7 cellular contexts compared by ENCODE assay signal in the genomic region with DNA sequence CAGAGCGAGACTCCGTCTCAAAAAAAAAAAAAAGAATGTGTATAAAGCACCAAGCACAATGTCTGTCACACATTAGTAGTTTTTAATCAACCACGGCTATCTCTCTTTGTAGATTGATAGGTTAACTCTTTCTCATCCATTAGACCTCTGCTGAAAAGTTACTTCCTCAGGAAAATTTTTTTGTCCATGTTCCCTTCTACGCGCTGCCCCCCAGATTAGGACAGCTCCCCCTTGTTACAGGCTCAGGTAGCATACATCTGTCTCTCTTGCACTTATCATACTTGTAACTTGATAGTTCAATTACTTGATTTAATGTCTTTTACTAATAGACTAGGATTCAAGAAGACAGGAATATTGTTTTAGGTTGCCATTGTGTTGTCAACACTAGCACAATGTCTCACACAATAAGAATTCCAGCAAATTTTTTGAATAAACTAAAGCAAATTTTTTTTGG. TPM values are rescaled to one million over a fixed set of nuclear protein-coding genes. Genes with fewer than 3 reads are reported as not detected.
A peak's percentile ranks its signal among the peaks of the same experiment; 100 is the strongest.
DNase-seq lines count a peak whose midpoint lies in the region; ATAC-seq and TF ChIP-seq lines count a peak whose summit lies in the region.

No MANE protein-coding gene starts in this region.

- H3K27me3 Mint-ChIP-seq in neural progenitor cell (ENCODE audit: insufficient read depth, low read depth) = peaks cover 2% of the 10 kb centered on the region

- no peak for TF ChIP-seq EP300 in esophagus muscularis mucosa (IDR thresholded peaks at IDR 0.05)

- TF ChIP-seq POLR2A in NB4 (IDR thresholded peaks at IDR 0.05; ENCODE audit: extremely low read depth, insufficient read length) (no peak), esophagus muscularis mucosa (IDR thresholded peaks at IDR 0.05; ENCODE audit: low read depth) (no peak)

- H3K9me3 Mint-ChIP-seq in neural progenitor cell = no peaks in the 10 kb centered on the region

- peaks cover 53% of the 10 kb centered on the region for H3K79me2 ChIP-seq in neural progenitor cell (ENCODE audit: low read depth)

- H3K4me1 Mint-ChIP-seq in neural progenitor cell = peaks cover 11% of the 10 kb centered on the region

- no peak overlapping the region for H3K27ac ChIP-seq in neural progenitor cell
- H3K27ac ChIP-seq in esophagus muscularis mucosa (replicated peaks in 1 of 4) = no peak overlapping the region

- WGBS in esophagus muscularis mucosa = 73% methylated on average over 5 of the region's 5 CpGs

- peaks cover 9% of the 10 kb centered on the region for H3K36me3 ChIP-seq in neural progenitor cell
- H3K36me3 ChIP-seq in esophagus muscularis mucosa = peaks cover 0 to 17% (median 8%) of the 10 kb centered on the region in 4 donors

- H3K4me2 ChIP-seq in neural progenitor cell = peak overlapping the region; percentile 87

- TF ChIP-seq CTCF in NB4 (IDR thresholded peaks at IDR 0.05; ENCODE audit: low read depth, low read length) = no peak
- no peak for TF ChIP-seq CTCF in neural progenitor cell (IDR thresholded peaks at IDR 0.05)
- no peak for TF ChIP-seq CTCF in esophagus muscularis mucosa (IDR thresholded peaks at IDR 0.05)

- intact Hi-C loops in esophagus muscularis mucosa (cut with DNase I) = loop anchor here (5.0 to 10.0 kb wide), 3 partner anchors 280 to 1100 kb away; a partner anchor contains a TSS

- no peaks in the 10 kb centered on the region for H3F3A ChIP-seq in neural progenitor cell (ENCODE audit: low read depth)

- H3K9ac ChIP-seq in neural progenitor cell = peak overlapping the region; percentile 89

- peaks cover 18% of the 10 kb centered on the region for H4K20me1 ChIP-seq in neural progenitor cell (ENCODE audit: low read depth)

- DNase-seq in EL (peak; percentile 21), NB4 (ENCODE audit: low read depth) (no peak), dermis blood vessel endothelial cell (peak; percentile 7), neural progenitor cell (ENCODE audit: low spot score) (no peak), esophagus muscularis mucosa (ENCODE audit: extremely low spot score) (no peak)

- H3K9me3 ChIP-seq in neural progenitor cell (ENCODE audit: low read depth) (no peaks in the 10 kb centered on the region), esophagus muscularis mucosa (no peaks in the 10 kb centered on the region)

- H3K4me3 ChIP-seq in NB4 (ENCODE audit: low read depth, low read length) (peak overlapping the region; percentile 48), neural progenitor cell (peak overlapping the region; percentile 78), esophagus muscularis mucosa (no peak overlapping the region)

- ATAC-seq in GM18870 (IDR thresholded peaks at IDR 0.05; ENCODE audit: unreplicated experiment) (no peak), HG02852 (IDR thresholded peaks at IDR 0.05; ENCODE audit: unreplicated experiment) (no peak)

- H2AFZ ChIP-seq in neural progenitor cell (replicated peaks) = no peak overlapping the region

- peak overlapping the region; percentile 77 for H3K27ac Mint-ChIP-seq in neural progenitor cell

- H3K36me3 Mint-ChIP-seq in neural progenitor cell = peaks cover 13% of the 10 kb centered on the region

- no peaks in the 10 kb centered on the region for H3K4me1 ChIP-seq in neural progenitor cell
- H3K4me1 ChIP-seq in esophagus muscularis mucosa = peaks cover 5 to 28% (median 18%) of the 10 kb centered on the region in 4 donors

- H3K27me3 ChIP-seq in neural progenitor cell (peaks cover 6% of the 10 kb centered on the region), esophagus muscularis mucosa (no peaks in the 10 kb centered on the region)

- peak overlapping the region; percentile 98 for H3K4me3 Mint-ChIP-seq in neural progenitor cell

RNA-seq across cellular contexts. Expression of a gene that starts 1.5 kb away (rescaled TPM):
- 10.9 and 27.5 TPM in 2 replicates for total RNA-seq in dermis blood vessel endothelial cell
- total RNA-seq in neural progenitor cell (ENCODE audit: low replicate concordance) = 91.4 and 151 TPM in 2 replicates
- total RNA-seq in esophagus muscularis mucosa = 10 to 100 TPM in 2 of 4 donors, 1 to 10 TPM in 2; 3.5 to 12.0 (median 7.0) TPM

RNA-seq across cellular contexts. Expression of a gene that starts 52.0 kb away (rescaled TPM):
- total RNA-seq in dermis blood vessel endothelial cell (0.17 and 0.28 TPM in 2 replicates), neural progenitor cell (ENCODE audit: low replicate concordance) (1.1 and 1.7 TPM in 2 replicates), esophagus muscularis mucosa (10 to 100 TPM in 3 of 4 donors, 1 to 10 TPM in 1; 9.2 to 18.3 (median 13.7) TPM)

Comparison
In these comparisons a context has a peak if more than half of its experiments do, and no peak if none do; other contexts are left out.
1. DNase-seq: peak in EL (single experiment) and dermis blood vessel endothelial cell (single experiment); none in NB4 (single experiment), neural progenitor cell (single experiment) and esophagus muscularis mucosa (single experiment).
2. H3K4me3 ChIP-seq: peak in NB4 (single experiment) and neural progenitor cell (single experiment); none in esophagus muscularis mucosa (0 of 4).